29 cellular contexts compared by ENCODE assay signal in the genomic region with DNA sequence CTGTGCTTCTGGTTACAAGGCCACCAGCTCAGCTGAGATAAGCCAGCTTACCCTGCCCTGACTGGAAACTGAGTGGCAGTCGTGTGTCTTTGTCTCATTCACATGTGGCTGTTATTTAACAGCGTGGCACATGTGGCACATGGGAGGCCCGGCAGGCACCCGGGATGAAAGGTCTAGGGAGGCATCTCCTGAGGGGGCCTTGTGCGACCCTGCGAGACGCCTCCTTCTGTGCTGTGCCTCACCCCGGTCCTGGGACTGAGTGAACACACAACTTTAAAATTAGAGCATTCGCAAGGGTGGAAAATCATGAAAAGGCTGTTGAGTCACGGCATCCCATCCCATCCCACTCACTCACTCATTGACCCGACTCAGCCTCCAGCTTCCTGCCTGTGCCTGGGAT. TPM values are rescaled to one million over a fixed set of nuclear protein-coding genes. Genes with fewer than 3 reads are reported as not detected.
DNase-seq lines count a peak whose midpoint lies in the region; ATAC-seq and TF ChIP-seq lines count a peak whose summit lies in the region.
"Had no signal": no experiment of that assay in that cellular context is flagged by ENCODE, and none has a peak within 500 bp of the region (broad histone marks: within the 10 kb centered on the region; RNA-seq: fewer than 3 reads in every experiment).

No MANE protein-coding gene starts in this region.

- intact Hi-C loops in dendritic cell treated with granulocyte-macrophage colony-stimulating factor and Interleukin-4, amounts not matched to agents 40 ng/mL and 50 ng/mL, for 4 days (cut with micrococcal nuclease), result no loop called here

- no peak overlapping the region for H3K4me3 ChIP-seq in osteoblast (ENCODE audit: insufficient read depth, low read length)
- H3K4me3 ChIP-seq in brain microvascular endothelial cell (ENCODE audit: low read depth, low read length), result no peak overlapping the region
- H3K4me3 ChIP-seq: SJCRH30 had no signal

- peak overlapping the region; percentile 56 for H2AFZ ChIP-seq in osteoblast (ENCODE audit: low read length)
- H2AFZ ChIP-seq: parathyroid adenoma had no signal

- H3K4me2 ChIP-seq in osteoblast (ENCODE audit: insufficient read depth, low read length), result peak overlapping the region; percentile 48

- H4K20me1 ChIP-seq in osteoblast (ENCODE audit: insufficient read depth, low read length), result peaks cover 3% of the 10 kb centered on the region

- no peaks in the 10 kb centered on the region for H3K9me3 Mint-ChIP-seq in stimulated activated naive CD8-positive, alpha-beta T cell treated with anti-CD3 and anti-CD28 coated beads, Interleukin-15, amount 100 ng/mL, for 72 hours
- no peaks in the 10 kb centered on the region for H3K9me3 Mint-ChIP-seq in dendritic cell treated with granulocyte-macrophage colony-stimulating factor and Interleukin-4, amounts not matched to agents 40 ng/mL and 50 ng/mL, for 4 days
- H3K9me3 Mint-ChIP-seq: activated T-cell treated with anti-CD3 and anti-CD28 coated beads, Interleukin-2, amount 50 U/mL, for 4 hours; immature natural killer cell; nephron; stimulated activated naive CD8-positive, alpha-beta T cell treated with anti-CD3 and anti-CD28 coated beads, Interleukin-15, Interleukin-2, amounts not matched to agents 100 ng/mL and 50 ng/mL, for 24 hours; type B pancreatic cell had no signal

- H3K79me2 ChIP-seq in osteoblast (ENCODE audit: insufficient read depth, low read length), result peaks cover 80% of the 10 kb centered on the region

- H3K27me3 Mint-ChIP-seq in stimulated activated naive CD8-positive, alpha-beta T cell treated with anti-CD3 and anti-CD28 coated beads, Interleukin-15, amount 100 ng/mL, for 72 hours, result no peaks in the 10 kb centered on the region
- H3K27me3 Mint-ChIP-seq in dendritic cell treated with granulocyte-macrophage colony-stimulating factor and Interleukin-4, amounts not matched to agents 40 ng/mL and 50 ng/mL, for 4 days, result no peaks in the 10 kb centered on the region
- H3K27me3 Mint-ChIP-seq: stimulated activated naive CD8-positive, alpha-beta T cell treated with anti-CD3 and anti-CD28 coated beads, Interleukin-15, Interleukin-2, amounts not matched to agents 100 ng/mL and 50 ng/mL, for 24 hours; type B pancreatic cell had no signal

- no peaks in the 10 kb centered on the region for H3K9me3 ChIP-seq in osteoblast (ENCODE audit: low read depth, low read length)
- H3K9me3 ChIP-seq: Caco-2, SJCRH30 had no signal

- H3K36me3 ChIP-seq in osteoblast (ENCODE audit: insufficient read depth, low read length) (peaks cover 54% of the 10 kb centered on the region), brain microvascular endothelial cell (replicated peaks) (peaks cover 13% of the 10 kb centered on the region)

- H3K36me3 Mint-ChIP-seq in dendritic cell treated with granulocyte-macrophage colony-stimulating factor and Interleukin-4, amounts not matched to agents 40 ng/mL and 50 ng/mL, for 4 days (ENCODE audit: low read depth), result peaks cover 76% of the 10 kb centered on the region

- H3K27me3 ChIP-seq in osteoblast (ENCODE audit: insufficient read depth, low read length) (no peaks in the 10 kb centered on the region), brain microvascular endothelial cell (replicated peaks) (no peaks in the 10 kb centered on the region)
- H3K27me3 ChIP-seq: SJCRH30 had no signal

- peaks cover 59% of the 10 kb centered on the region for H3K4me1 Mint-ChIP-seq in stimulated activated naive CD8-positive, alpha-beta T cell treated with anti-CD3 and anti-CD28 coated beads, Interleukin-15, amount 100 ng/mL, for 72 hours
- H3K4me1 Mint-ChIP-seq in dendritic cell treated with granulocyte-macrophage colony-stimulating factor and Interleukin-4, amounts not matched to agents 40 ng/mL and 50 ng/mL, for 4 days (ENCODE audit: low read depth), result peaks cover 43% of the 10 kb centered on the region

- peak overlapping the region; percentile 77 for H3K27ac ChIP-seq in osteoblast (ENCODE audit: low read depth, low read length)
- H3K27ac ChIP-seq in brain microvascular endothelial cell, result no peak overlapping the region
- H3K27ac ChIP-seq: parathyroid adenoma, SJCRH30 had no signal

- TF ChIP-seq CTCF in osteoblast (IDR thresholded peaks at IDR 0.05; ENCODE audit: extremely low read depth, low read depth, low read length) (no peak), brain microvascular endothelial cell (IDR thresholded peaks at IDR 0.05; ENCODE audit: low read depth, low read length, missing control alignments) (no peak)

- in situ Hi-C loops in brain microvascular endothelial cell (cut with HindIII; ENCODE audit: low pct_ligation_motif_present, low sequenced_read_pairs), result no loop called here
- in situ Hi-C loops in KBM-7 (cut with MboI; ENCODE audit: low pct_unique_long_range_greater_than_20kb, low sequenced_read_pairs), result no loop called here

- peak; percentile 23 for ATAC-seq in stimulated activated naive CD8-positive, alpha-beta T cell treated with anti-CD3 and anti-CD28 coated beads, Interleukin-15, Interleukin-2, amounts not matched to agents 100 U/mL and 50 U/mL, for 24 hours
- no peak for ATAC-seq in stimulated activated naive CD8-positive, alpha-beta T cell treated with anti-CD3 and anti-CD28 coated beads, Interleukin-15, amount 100 ng/mL, for 72 hours
- no peak for ATAC-seq in HG03442 (IDR thresholded peaks at IDR 0.05; ENCODE audit: unreplicated experiment)
- ATAC-seq: activated CD4-positive, CD25-positive, alpha-beta regulatory T cell treated with anti-CD3 and anti-CD28 coated beads, Interleukin-2, amount 50 U/mL, for 24 hours; activated T-cell treated with anti-CD3 and anti-CD28 coated beads, Interleukin-2, amount 50 U/mL, for 4 hours had no signal

- no peak for DNase-seq in stimulated activated naive CD8-positive, alpha-beta T cell treated with anti-CD3 and anti-CD28 coated beads, Interleukin-15, Interleukin-2, amounts not matched to agents 100 U/mL and 50 U/mL, for 24 hours
- no peak for DNase-seq in stimulated activated naive CD8-positive, alpha-beta T cell treated with anti-CD3 and anti-CD28 coated beads, Interleukin-15, amount 100 ng/mL, for 72 hours
- DNase-seq in osteoblast (ENCODE audit: insufficient read length, low spot score, missing footprints) (peak; percentile 85), brain microvascular endothelial cell (no peak), KBM-7 (no peak)
- no peak for DNase-seq in stimulated activated CD8-positive, alpha-beta memory T cell treated with anti-CD3 and anti-CD28 coated beads, Interleukin-4, amount 100 ng/mL, for 48 hours
- DNase-seq: activated naive CD4-positive, alpha-beta T cell treated with anti-CD3 and anti-CD28 coated beads, Interleukin-2, amount 50 U/mL, for 16 hours; activated T-cell treated with anti-CD3 and anti-CD28 coated beads, Interleukin-2, amount 50 U/mL, for 4 hours; Caco-2; DND-41; foreskin fibroblast; H7; hippocampal formation; immature natural killer cell; Kasumi-1; NCI-H1694; NCI-H524; NK-92 treated with Interleukin-12 subunit alpha and Interleukin-12 subunit beta, amount 100 ng/mL, for 24 hours; right cardiac atrium; SJCRH30; stimulated activated CD4-positive, alpha-beta T cell treated with anti-CD3 and anti-CD28 coated beads, Interleukin-12 subunit alpha, Interleukin-12 subunit beta, amount 100 ng/mL, for 4 hours; stimulated activated CD4-positive, alpha-beta T cell treated with anti-CD3 and anti-CD28 coated beads, Interleukin-4, amount 100 ng/mL, for 24 hours had no signal

- H3K4me1 ChIP-seq in osteoblast (ENCODE audit: insufficient read depth, low read length), result peaks cover 15% of the 10 kb centered on the region
- H3K4me1 ChIP-seq: Caco-2, parathyroid adenoma, SJCRH30 had no signal

- no peak overlapping the region for H3K4me3 Mint-ChIP-seq in stimulated activated naive CD8-positive, alpha-beta T cell treated with anti-CD3 and anti-CD28 coated beads, Interleukin-15, amount 100 ng/mL, for 72 hours
- H3K4me3 Mint-ChIP-seq in dendritic cell treated with granulocyte-macrophage colony-stimulating factor and Interleukin-4, amounts not matched to agents 40 ng/mL and 50 ng/mL, for 4 days, result no peak overlapping the region
- H3K4me3 Mint-ChIP-seq: activated T-cell treated with anti-CD3 and anti-CD28 coated beads, Interleukin-2, amount 50 U/mL, for 4 hours; nephron; stimulated activated naive CD8-positive, alpha-beta T cell treated with anti-CD3 and anti-CD28 coated beads, Interleukin-15, Interleukin-2, amounts not matched to agents 100 ng/mL and 50 ng/mL, for 24 hours; type B pancreatic cell had no signal

- H3K27ac Mint-ChIP-seq in stimulated activated naive CD8-positive, alpha-beta T cell treated with anti-CD3 and anti-CD28 coated beads, Interleukin-15, amount 100 ng/mL, for 72 hours, result no peak overlapping the region
- H3K27ac Mint-ChIP-seq in dendritic cell treated with granulocyte-macrophage colony-stimulating factor and Interleukin-4, amounts not matched to agents 40 ng/mL and 50 ng/mL, for 4 days, result peak overlapping the region; percentile 42
- H3K27ac Mint-ChIP-seq: stimulated activated naive CD8-positive, alpha-beta T cell treated with anti-CD3 and anti-CD28 coated beads, Interleukin-15, Interleukin-2, amounts not matched to agents 100 ng/mL and 50 ng/mL, for 24 hours had no signal

RNA-seq across cellular contexts. Expression of gene ITGB1BP1, which starts 7.6 kb away (rescaled TPM):
- 30.8 and 32.4 TPM in 2 replicates for total RNA-seq in osteoblast

RNA-seq across cellular contexts. Expression of gene CPSF3, which starts 7.7 kb away (rescaled TPM):
- 34.5 and 38.4 TPM in 2 replicates for total RNA-seq in osteoblast

RNA-seq across cellular contexts. Expression of gene IAH1, which starts 58.6 kb away (rescaled TPM):
- total RNA-seq in osteoblast, result 52.1 and 56.6 TPM in 2 replicates
- total RNA-seq: SJCRH30 had no signal
